In the genomic region with DNA sequence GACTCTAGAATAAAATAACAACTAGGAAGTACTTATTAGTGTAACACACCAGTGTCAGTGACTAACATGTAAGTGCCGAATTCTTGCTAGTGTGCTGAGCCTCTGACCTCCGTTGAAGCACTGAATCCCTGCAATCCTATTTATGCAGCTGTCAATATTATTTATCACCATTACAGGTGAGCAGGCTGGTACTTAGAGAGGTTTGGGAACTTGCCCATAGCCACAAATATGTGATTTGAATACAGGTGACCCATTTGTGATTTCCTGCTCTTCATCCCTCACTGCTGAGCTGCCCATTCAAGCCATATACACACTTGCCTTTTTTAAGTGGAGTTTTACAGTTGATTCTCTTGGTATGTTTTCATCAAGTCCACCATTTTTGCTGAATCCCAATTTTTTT, we compare ENCODE assay signal across 16 cellular contexts.
DNase-seq lines count a peak whose midpoint lies in the region; ATAC-seq and FAIRE-seq lines count a peak whose summit lies in the region.
"Had no signal": no experiment of that assay in that cellular context is flagged by ENCODE, and none has a peak within 500 bp of the region (broad histone marks: within the 10 kb centered on the region; RNA-seq: fewer than 3 reads in every experiment).

No MANE protein-coding gene starts in this region.

- no peak for FAIRE-seq in RCC 7860 (lab: Jason Lieb, UNC)

- H3K4me3 Mint-ChIP-seq in central memory CD8-positive, alpha-beta T cell, result peak overlapping the region; percentile 19
- H3K4me3 Mint-ChIP-seq: activated CD4-positive, alpha-beta memory T cell treated with anti-CD3 and anti-CD28 coated beads for 36 hours; stimulated activated naive CD8-positive, alpha-beta T cell treated with anti-CD3 and anti-CD28 coated beads, Interleukin-15, Interleukin-2, amounts not matched to agents 100 ng/mL and 50 ng/mL, for 24 hours had no signal

- peak; percentile 33 for DNase-seq in COR-L47 (lab: John Stamatoyannopoulos, UW)
- peak; percentile 57 to 86 (median 82) for DNase-seq in NCI-H1417 (lab: John Stamatoyannopoulos, UW)
- DNase-seq in NCI-H510A (lab: John Stamatoyannopoulos, UW), result peak; percentile 57
- DNase-seq in central memory CD8-positive, alpha-beta T cell (ENCODE audit: low spot score in 2 of 2), result no peak
- DNase-seq in RCC 7860 (ENCODE audit: low spot score), result no peak
- DNase-seq in middle frontal gyrus (ENCODE audit: extremely low spot score, low spot score), result no peak
- no peak for DNase-seq in hepatic stellate cell (ENCODE audit: low spot score)
- DNase-seq: activated CD4-positive, alpha-beta memory T cell treated with anti-CD3 and anti-CD28 coated beads for 36 hours; aorta; colonic mucosa; DND-41; GOT3; ovary; SK-N-SH had no signal

- ATAC-seq in central memory CD8-positive, alpha-beta T cell (replicated peaks; ENCODE audit: extremely low read depth, poor library complexity, severe bottlenecking), result no peak
- ATAC-seq in GM21367 (IDR thresholded peaks at IDR 0.05; ENCODE audit: unreplicated experiment), result no peak

- no peaks in the 10 kb centered on the region for H3K27me3 Mint-ChIP-seq in central memory CD8-positive, alpha-beta T cell
- H3K27me3 Mint-ChIP-seq: activated CD4-positive, alpha-beta memory T cell treated with anti-CD3 and anti-CD28 coated beads for 36 hours; stimulated activated naive CD8-positive, alpha-beta T cell treated with anti-CD3 and anti-CD28 coated beads, Interleukin-15, Interleukin-2, amounts not matched to agents 100 ng/mL and 50 ng/mL, for 24 hours had no signal

- peaks cover 7% of the 10 kb centered on the region for H3K36me3 Mint-ChIP-seq in central memory CD8-positive, alpha-beta T cell (ENCODE audit: insufficient read depth)

- no peaks in the 10 kb centered on the region for H3K9me3 Mint-ChIP-seq in central memory CD8-positive, alpha-beta T cell
- H3K9me3 Mint-ChIP-seq: activated CD4-positive, alpha-beta memory T cell treated with anti-CD3 and anti-CD28 coated beads for 36 hours; stimulated activated naive CD8-positive, alpha-beta T cell treated with anti-CD3 and anti-CD28 coated beads, Interleukin-15, Interleukin-2, amounts not matched to agents 100 ng/mL and 50 ng/mL, for 24 hours had no signal

- peaks cover 56% of the 10 kb centered on the region for H3K4me1 Mint-ChIP-seq in central memory CD8-positive, alpha-beta T cell

- H3K27ac Mint-ChIP-seq in central memory CD8-positive, alpha-beta T cell (ENCODE audit: low read depth), result peak overlapping the region; percentile 88
- H3K27ac Mint-ChIP-seq: activated CD4-positive, alpha-beta memory T cell treated with anti-CD3 and anti-CD28 coated beads for 36 hours; stimulated activated naive CD8-positive, alpha-beta T cell treated with anti-CD3 and anti-CD28 coated beads, Interleukin-15, Interleukin-2, amounts not matched to agents 100 ng/mL and 50 ng/mL, for 24 hours had no signal

Comparison
In these comparisons a context has a peak if more than half of its experiments do, and no peak if none do; other contexts are left out.
1. DNase-seq: peak in COR-L47 (single experiment), NCI-H1417 (3 of 3) and NCI-H510A (single experiment); none in central memory CD8-positive, alpha-beta T cell (0 of 2), RCC 7860 (single experiment), middle frontal gyrus (single experiment) and hepatic stellate cell (single experiment).